In genomic region chr2:39667142-39667880, GRCh38 we compare ENCODE assay signal across 11 cellular contexts. TPM values are rescaled to one million over a fixed set of nuclear protein-coding genes. Genes with fewer than 3 reads are reported as not detected.
DNase-seq lines count a peak whose midpoint lies in the region; ATAC-seq and TF ChIP-seq lines count a peak whose summit lies in the region.
"Had no signal": no experiment of that assay in that cellular context is flagged by ENCODE, and none has a peak within 500 bp of the region (broad histone marks: within the 10 kb centered on the region; RNA-seq: fewer than 3 reads in every experiment).

No MANE protein-coding gene starts in this region.

- H3K27me3 Mint-ChIP-seq in CD4-positive, alpha-beta T cell, result peaks cover 87% of the 10 kb centered on the region
- H3K27me3 Mint-ChIP-seq in chondrocyte (ENCODE audit: low read depth) (peaks cover 36% of the 10 kb centered on the region), neural crest cell (ENCODE audit: low read depth) (peaks cover 44% of the 10 kb centered on the region)

- H3K9me3 Mint-ChIP-seq in CD4-positive, alpha-beta T cell, result no peaks in the 10 kb centered on the region
- H3K9me3 Mint-ChIP-seq in chondrocyte (ENCODE audit: low read depth), result no peaks in the 10 kb centered on the region
- no peaks in the 10 kb centered on the region for H3K9me3 Mint-ChIP-seq in neural crest cell

- peak overlapping the region; percentile 88 for H3K4me3 ChIP-seq in HUES64 (ENCODE audit: low read length)
- H3K4me3 ChIP-seq: GM12878 had no signal

- 45% methylated on average over 6 of the region's 6 CpGs for WGBS in HUES64

- no peak for DNase-seq in CD4-positive, alpha-beta T cell
- DNase-seq in chondrocyte (ENCODE audit: low spot score) (no peak), neural crest cell (ENCODE audit: low read depth, low spot score) (no peak), NCI-H82 (lab: John Stamatoyannopoulos, UW) (no peak), GM13977 (ENCODE audit: low spot score) (no peak)

- H3K36me3 ChIP-seq in HUES64 (ENCODE audit: insufficient read depth, low read length), result no peaks in the 10 kb centered on the region

- CTCF ChIA-PET in CD4-positive, alpha-beta T cell (lab: Charles Lee), result no interaction called here

- no peak overlapping the region for H3K27ac Mint-ChIP-seq in CD4-positive, alpha-beta T cell
- H3K27ac Mint-ChIP-seq in chondrocyte (ENCODE audit: unreplicated experiment) (no peak overlapping the region), neural crest cell (ENCODE audit: unreplicated experiment) (peak overlapping the region; percentile 38)

- H3K27ac ChIP-seq in CD4-positive, alpha-beta T cell (ENCODE audit: low read depth, low read length), result no peak overlapping the region
- no peak overlapping the region for H3K27ac ChIP-seq in HUES64 (ENCODE audit: low read depth, low read length)
- H3K27ac ChIP-seq: SK-N-MC had no signal

- intact Hi-C loops in CD4-positive, alpha-beta T cell (cut with DNase I, micrococcal nuclease), result no loop called here

- no peak overlapping the region for H3K9ac ChIP-seq in HUES64 (ENCODE audit: low read depth, low read length)

- no peaks in the 10 kb centered on the region for H3K36me3 Mint-ChIP-seq in CD4-positive, alpha-beta T cell (ENCODE audit: low read depth)
- H3K36me3 Mint-ChIP-seq in chondrocyte (ENCODE audit: low read depth) (no peaks in the 10 kb centered on the region), neural crest cell (ENCODE audit: low read depth) (no peaks in the 10 kb centered on the region)

- H3K9me3 ChIP-seq in CD4-positive, alpha-beta T cell (ENCODE audit: control insufficient read depth, low read length), result no peaks in the 10 kb centered on the region
- H3K9me3 ChIP-seq in HUES64 (ENCODE audit: insufficient read depth, low read depth, low read length), result no peaks in the 10 kb centered on the region

- peaks cover 4% of the 10 kb centered on the region for H3K4me1 Mint-ChIP-seq in CD4-positive, alpha-beta T cell (ENCODE audit: low read depth)
- H3K4me1 Mint-ChIP-seq in chondrocyte (ENCODE audit: low read depth), result peaks cover 20% of the 10 kb centered on the region
- H3K4me1 Mint-ChIP-seq in neural crest cell, result peaks cover 22% of the 10 kb centered on the region

- ATAC-seq in CD4-positive, alpha-beta T cell (ENCODE audit: poor library complexity), result no peak
- ATAC-seq in GM18511 (IDR thresholded peaks at IDR 0.05; ENCODE audit: unreplicated experiment), result no peak
- no peak for ATAC-seq in HG02870 (IDR thresholded peaks at IDR 0.05; ENCODE audit: unreplicated experiment)
- ATAC-seq: GM12878 had no signal

- in situ Hi-C loops in GM13977 (cut with MboI; ENCODE audit: low pct_unique_long_range_greater_than_20kb, low sequenced_read_pairs, unreplicated experiment), result no loop called here

- H3K4me1 ChIP-seq in HUES64 (ENCODE audit: insufficient read depth, low read length), result peaks cover 18% of the 10 kb centered on the region

- H3K27me3 ChIP-seq in CD4-positive, alpha-beta T cell (ENCODE audit: control insufficient read depth, insufficient read depth, low read length), result peaks cover 64% of the 10 kb centered on the region
- peaks cover 51% of the 10 kb centered on the region for H3K27me3 ChIP-seq in HUES64 (ENCODE audit: insufficient read depth, low read length)

- TF ChIP-seq CTCF in CD4-positive, alpha-beta T cell (IDR thresholded peaks at IDR 0.05), result no peak
- TF ChIP-seq CTCF in chondrocyte (IDR thresholded peaks at IDR 0.05) (no peak), neural crest cell (conservative IDR thresholded peaks at IDR 0.05) (no peak), GM13977 (IDR thresholded peaks at IDR 0.05; ENCODE audit: extremely low read depth, insufficient read depth, missing control alignments) (no peak)

- POLR2A ChIA-PET in CD4-positive, alpha-beta T cell (lab: Charles Lee), result no interaction called here

- H3K4me3 Mint-ChIP-seq in CD4-positive, alpha-beta T cell, result peak overlapping the region; percentile 39
- H3K4me3 Mint-ChIP-seq in chondrocyte (ENCODE audit: unreplicated experiment) (peak overlapping the region; percentile 80), neural crest cell (peak overlapping the region; percentile 94)

RNA-seq across cellular contexts. Expression of gene TMEM178A, which starts 1.6 kb away (rescaled TPM):
- total RNA-seq in CD4-positive, alpha-beta T cell, result under 1 TPM; 0.22 to 0.53 TPM
- polyA plus RNA-seq in HUES64 (2013, experiment 1 of 2), result 6.2 TPM
- polyA plus RNA-seq in HUES64 (2013, experiment 2 of 2), result 10.7 TPM
- 1.3 to 2.6 TPM (median 1.4 TPM) in 3 replicates for total RNA-seq in chondrocyte
- 12.0 and 12.3 TPM in 2 replicates for total RNA-seq in neural crest cell
- total RNA-seq: dermis microvascular lymphatic vessel endothelial cell, GM12878 had no signal
- polyA plus RNA-seq: GM12878 had no signal

Comparison
In these comparisons a context has a peak if more than half of its experiments do, and no peak if none do; other contexts are left out.
1. H3K4me3 Mint-ChIP-seq: peak in every context shown above with its lines; median percentile 94 in neural crest cell; 80 in chondrocyte; 39 in CD4-positive, alpha-beta T cell.